In the genomic region with DNA sequence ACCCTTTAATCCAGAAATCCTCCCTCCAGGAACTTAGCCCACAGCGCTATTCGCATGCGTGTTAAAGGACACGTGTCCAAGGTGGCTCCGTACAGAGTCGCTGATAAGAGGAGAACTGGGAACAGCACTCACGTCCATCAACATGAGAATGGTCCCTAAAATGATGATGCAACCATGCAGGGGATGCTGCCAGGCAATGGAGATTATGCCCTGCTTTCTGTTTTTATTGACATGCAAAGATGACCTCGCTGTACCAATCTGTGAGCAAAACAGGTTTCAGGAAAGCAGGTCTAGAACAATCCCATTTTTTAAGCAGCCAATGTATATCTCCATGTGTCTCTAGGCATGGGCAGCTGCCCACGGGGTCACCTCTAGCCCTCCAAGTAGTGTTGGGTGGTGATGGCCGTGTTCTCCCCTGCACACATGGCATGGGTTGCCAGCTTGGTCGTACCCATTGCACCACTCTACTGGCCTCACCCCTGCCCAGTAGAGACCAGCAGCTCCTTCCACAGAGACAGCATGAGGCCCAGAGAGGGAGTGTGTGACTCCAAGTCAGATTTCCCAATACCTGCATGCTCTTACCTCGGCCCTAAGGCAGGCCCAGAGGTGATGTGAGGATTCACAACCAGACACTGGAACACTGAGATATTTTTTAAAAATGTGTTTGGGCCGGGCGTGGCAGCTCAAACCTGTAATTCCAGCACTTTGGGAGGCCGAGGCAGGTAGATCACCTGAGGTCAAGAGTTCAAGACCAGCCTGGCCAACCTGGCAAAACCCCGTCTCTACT, we compare ENCODE assay signal across 2 cellular contexts.
TF ChIP-seq lines count a peak whose summit lies in the region.

No MANE protein-coding gene starts in this region.

TF ChIP-seq in IMR-90, 13 proteins besides CTCF, POLR2A, EP300 and RAD21:
- TF ChIP-seq CEBPB (IDR thresholded peaks at IDR 0.05; ENCODE audit: low read depth, low read length) (peak; percentile 48; the same call in 1 of the 2 replicates), RCOR1 (IDR thresholded peaks at IDR 0.05; ENCODE audit: insufficient replicate concordance, low read length) (no peak), FOS (IDR thresholded peaks at IDR 0.05; ENCODE audit: low read depth, low read length) (no peak)
- TF ChIP-seq, protein P1, sequence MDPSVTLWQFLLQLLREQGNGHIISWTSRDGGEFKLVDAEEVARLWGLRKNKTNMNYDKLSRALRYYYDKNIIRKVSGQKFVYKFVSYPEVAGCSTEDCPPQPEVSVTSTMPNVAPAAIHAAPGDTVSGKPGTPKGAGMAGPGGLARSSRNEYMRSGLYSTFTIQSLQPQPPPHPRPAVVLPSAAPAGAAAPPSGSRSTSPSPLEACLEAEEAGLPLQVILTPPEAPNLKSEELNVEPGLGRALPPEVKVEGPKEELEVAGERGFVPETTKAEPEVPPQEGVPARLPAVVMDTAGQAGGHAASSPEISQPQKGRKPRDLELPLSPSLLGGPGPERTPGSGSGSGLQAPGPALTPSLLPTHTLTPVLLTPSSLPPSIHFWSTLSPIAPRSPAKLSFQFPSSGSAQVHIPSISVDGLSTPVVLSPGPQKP (IDR thresholded peaks at IDR 0.05; ENCODE audit: borderline replicate concordance, low read depth, low read length) = no peak

TF ChIP-seq in H1, 55 proteins besides CTCF, POLR2A, EP300 and RAD21:
- TF ChIP-seq CEBPB (IDR thresholded peaks at IDR 0.05; ENCODE audit: low read depth, low read length) (peak; percentile 26; the same call in 1 of the 2 replicates), POLR2AphosphoS5 (IDR thresholded peaks at IDR 0.05; ENCODE audit: low read depth, low read length) (no peak)
- TF ChIP-seq, protein P2, sequence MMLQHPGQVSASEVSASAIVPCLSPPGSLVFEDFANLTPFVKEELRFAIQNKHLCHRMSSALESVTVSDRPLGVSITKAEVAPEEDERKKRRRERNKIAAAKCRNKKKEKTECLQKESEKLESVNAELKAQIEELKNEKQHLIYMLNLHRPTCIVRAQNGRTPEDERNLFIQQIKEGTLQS (IDR thresholded peaks at IDR 0.05; ENCODE audit: insufficient read depth, low read depth, low read length) = 0 out of 2 replicates have a peak, but pooled peaks have one; percentile 5
